8 cellular contexts compared by ENCODE assay signal in the genomic region with DNA sequence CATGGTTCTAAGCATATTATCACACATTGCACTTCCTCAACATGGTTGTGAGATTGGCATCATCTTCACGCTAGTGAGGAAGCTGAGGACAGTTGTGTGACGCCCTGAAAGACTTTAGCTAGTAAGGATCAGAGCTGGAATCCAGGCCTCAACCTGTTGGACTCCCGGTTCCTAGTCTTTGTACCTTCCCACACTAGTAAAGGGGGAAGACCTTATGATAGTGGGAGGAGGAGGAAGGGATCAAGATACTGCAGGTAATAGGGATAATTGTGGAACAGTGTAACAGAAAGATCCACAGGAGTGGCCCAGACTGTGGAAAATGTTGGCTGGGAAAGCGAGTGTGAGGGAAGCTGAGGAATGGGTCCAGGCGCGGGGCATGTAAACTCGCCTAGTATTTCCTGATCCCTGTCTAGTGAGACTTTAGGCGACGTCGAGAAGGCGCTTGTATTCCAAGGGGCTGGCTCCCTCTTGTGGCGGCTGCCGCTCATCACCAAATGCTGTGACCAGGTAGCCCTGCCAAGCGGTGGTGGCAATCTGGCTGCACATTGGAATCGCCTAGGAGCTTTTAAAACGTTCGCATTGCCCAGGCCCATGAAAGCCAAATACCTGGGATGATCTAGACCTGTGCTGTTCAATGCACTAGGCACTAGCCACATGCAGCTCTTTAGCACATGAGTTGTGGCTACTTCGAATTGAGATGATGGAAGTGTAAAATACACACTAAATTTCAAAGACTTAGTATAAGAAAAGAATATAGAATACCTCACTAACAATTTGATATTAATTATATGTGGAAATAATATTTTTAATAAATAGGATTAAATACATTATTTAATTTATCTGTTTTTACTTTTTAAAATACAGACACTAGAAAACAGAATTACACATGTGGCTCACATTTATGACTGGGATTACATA. TPM values are rescaled to one million over a fixed set of nuclear protein-coding genes. Genes with fewer than 3 reads are reported as not detected.
DNase-seq lines count a peak whose midpoint lies in the region; ATAC-seq and TF ChIP-seq lines count a peak whose summit lies in the region.

No MANE protein-coding gene starts in this region.

- ATAC-seq in GM21717 (IDR thresholded peaks at IDR 0.05; ENCODE audit: unreplicated experiment) (peak; percentile 82), foreskin keratinocyte (peak; percentile 99), omental fat pad (ENCODE audit: low FRiP score) (no peak)

- H3K9me3 Mint-ChIP-seq in type B pancreatic cell, result no peaks in the 10 kb centered on the region

- H3K27me3 Mint-ChIP-seq in type B pancreatic cell, result peaks cover 14% of the 10 kb centered on the region

- no peak overlapping the region for H3K27ac Mint-ChIP-seq in type B pancreatic cell

- H3K4me3 ChIP-seq in Jurkat, Clone E6-1 (ENCODE audit: low read length), result no peak overlapping the region

- H3K4me1 ChIP-seq in foreskin keratinocyte, result no peaks in the 10 kb centered on the region

- DNase-seq in DMS79 treated with DMSO at 0.1 percent for 48 hours (lab: John Stamatoyannopoulos, UW) (peak; percentile 71), OCI-M2 (lab: John Stamatoyannopoulos, UW; ENCODE audit: unreplicated experiment) (peak; percentile 10), activated T-helper 1 cell treated with Interleukin-2 at 50 U/mL for 16 hours (ENCODE audit: low read depth) (peak; percentile 7), foreskin keratinocyte (peak; percentile 17 to 40), omental fat pad (ENCODE audit: low spot score) (peak; percentile 56), type B pancreatic cell (ENCODE audit: extremely low spot score, unreplicated experiment) (peak; percentile 81)
- peak; percentile 25 for DNase-seq in Jurkat, Clone E6-1 (ENCODE audit: low read depth, low spot score)

- H3K27me3 ChIP-seq in foreskin keratinocyte, result peaks cover 7% of the 10 kb centered on the region

- TF ChIP-seq CTCF in foreskin keratinocyte (conservative IDR thresholded peaks at IDR 0.05) (peak; percentile 89), omental fat pad (IDR thresholded peaks at IDR 0.05) (no peak), type B pancreatic cell (conservative IDR thresholded peaks at IDR 0.05) (peak; percentile 94)

- no peak overlapping the region for H3K4me3 Mint-ChIP-seq in type B pancreatic cell

- H3K27ac ChIP-seq in foreskin keratinocyte, result no peak overlapping the region

- no peaks in the 10 kb centered on the region for H3K4me1 Mint-ChIP-seq in type B pancreatic cell (ENCODE audit: unreplicated experiment)

- H3K36me3 Mint-ChIP-seq in type B pancreatic cell, result no peaks in the 10 kb centered on the region

RNA-seq across cellular contexts. Expression of a gene that starts 38.8 kb away (rescaled TPM):
- not detected for polyA plus RNA-seq in Jurkat, Clone E6-1 (2012; ENCODE audit: insufficient read depth, insufficient read length)
- total RNA-seq in foreskin keratinocyte (not detected in 2 replicates), omental fat pad (not detected), type B pancreatic cell (ENCODE audit: low replicate concordance) (7.3 and 50.8 TPM in 2 replicates)
- not detected in 2 replicates for polyA plus RNA-seq in foreskin keratinocyte

Comparison
In these comparisons a context has a peak if more than half of its experiments do, and no peak if none do; other contexts are left out.
1. DNase-seq: peak in every context shown above with its lines; median percentile 81 in type B pancreatic cell; 71 in DMS79 treated with DMSO at 0.1 percent for 48 hours; 56 in omental fat pad; 28 in foreskin keratinocyte; 25 in Jurkat, Clone E6-1; 10 in OCI-M2; 7 in activated T-helper 1 cell treated with Interleukin-2 at 50 U/mL for 16 hours.
2. CTCF ChIP-seq: peak in foreskin keratinocyte (single experiment) and type B pancreatic cell (single experiment); none in omental fat pad (0 of 3).